Comparison of ENCODE assay signal across 8 cellular contexts in the genomic region with DNA sequence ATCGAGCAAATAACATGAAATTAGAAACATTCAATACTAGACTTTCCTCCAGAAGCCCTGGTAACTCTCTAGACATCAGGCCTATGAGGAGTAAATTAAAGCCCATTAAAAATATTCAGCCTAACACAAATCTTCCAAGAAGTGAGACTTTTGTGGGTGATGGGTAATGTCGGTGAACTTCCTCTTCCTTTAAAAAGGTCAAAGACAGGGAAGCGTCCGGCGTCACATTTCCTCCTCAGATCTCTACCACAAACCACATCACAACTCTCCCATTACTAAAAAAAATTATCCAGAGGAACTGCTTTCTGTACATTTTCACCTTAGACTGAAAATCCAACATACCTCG. TPM values are rescaled to one million over a fixed set of nuclear protein-coding genes. Genes with fewer than 3 reads are reported as not detected.
DNase-seq lines count a peak whose midpoint lies in the region; ATAC-seq and TF ChIP-seq lines count a peak whose summit lies in the region.

No MANE protein-coding gene starts in this region.

- peak overlapping the region; percentile 77 for H3K4me3 Mint-ChIP-seq in activated CD8-positive, alpha-beta T cell treated with anti-CD3 and anti-CD28 coated beads for 36 hours
- H3K4me3 Mint-ChIP-seq in neural crest cell, result peak overlapping the region; percentile 99

- H3K9me3 Mint-ChIP-seq in activated CD8-positive, alpha-beta T cell treated with anti-CD3 and anti-CD28 coated beads for 36 hours, result no peaks in the 10 kb centered on the region
- H3K9me3 Mint-ChIP-seq in neural crest cell, result no peaks in the 10 kb centered on the region

- H3K27me3 ChIP-seq in Loucy (ENCODE audit: insufficient read depth, low read length, poor library complexity, severe bottlenecking), result peaks cover 4% of the 10 kb centered on the region

- TF ChIP-seq CTCF in Loucy (conservative IDR thresholded peaks at IDR 0.05; ENCODE audit: low read length), result no peak
- TF ChIP-seq CTCF in activated CD8-positive, alpha-beta T cell treated with anti-CD3 and anti-CD28 coated beads for 36 hours (IDR thresholded peaks at IDR 0.05), result no peak
- no peak for TF ChIP-seq CTCF in fibroblast of villous mesenchyme (IDR thresholded peaks at IDR 0.05; ENCODE audit: insufficient read depth, low read depth, low read length)
- TF ChIP-seq CTCF in neural crest cell (conservative IDR thresholded peaks at IDR 0.05), result no peak

- H3K36me3 ChIP-seq in Loucy (ENCODE audit: insufficient read depth, low read length), result no peaks in the 10 kb centered on the region

- peak overlapping the region; percentile 91 for H3K4me3 ChIP-seq in Loucy (ENCODE audit: low read length, poor library complexity, severe bottlenecking)
- H3K4me3 ChIP-seq in fibroblast of villous mesenchyme (ENCODE audit: low read depth, low read length), result peak overlapping the region; percentile 95

- H3K27me3 Mint-ChIP-seq in activated CD8-positive, alpha-beta T cell treated with anti-CD3 and anti-CD28 coated beads for 36 hours, result no peaks in the 10 kb centered on the region
- H3K27me3 Mint-ChIP-seq in neural crest cell (ENCODE audit: low read depth), result no peaks in the 10 kb centered on the region

- H3K9ac ChIP-seq in Loucy (ENCODE audit: low read depth, low read length, poor library complexity, severe bottlenecking), result peak overlapping the region; percentile 74

- POLR2A ChIA-PET in activated CD8-positive, alpha-beta T cell treated with anti-CD3 and anti-CD28 coated beads for 36 hours (lab: Charles Lee), result no interaction called here

- no peaks in the 10 kb centered on the region for H3K9me2 ChIP-seq in Loucy (replicated peaks; ENCODE audit: low read depth, low read length)

- CTCF ChIA-PET in activated CD8-positive, alpha-beta T cell treated with anti-CD3 and anti-CD28 coated beads for 36 hours (lab: Charles Lee), result interaction anchor here (1.0 to 1.3 kb wide), 2 partner anchors 193 to 478 kb away, joined by 3 read pairs; no protein-coding TSS in a partner anchor

- peaks cover 39% of the 10 kb centered on the region for H4K20me1 ChIP-seq in Loucy (ENCODE audit: insufficient read depth, low read length, poor library complexity, severe bottlenecking)

- intact Hi-C loops in activated CD8-positive, alpha-beta T cell treated with anti-CD3 and anti-CD28 coated beads for 36 hours (cut with micrococcal nuclease), result no loop called here

- peaks cover 30% of the 10 kb centered on the region for H3K36me3 Mint-ChIP-seq in activated CD8-positive, alpha-beta T cell treated with anti-CD3 and anti-CD28 coated beads for 36 hours (ENCODE audit: low read depth)
- H3K36me3 Mint-ChIP-seq in neural crest cell (ENCODE audit: low read depth), result peaks cover 6% of the 10 kb centered on the region

- H2AFZ ChIP-seq in Loucy (ENCODE audit: low read length), result no peak overlapping the region

- peaks cover 30% of the 10 kb centered on the region for H3K4me1 ChIP-seq in Loucy (ENCODE audit: insufficient read depth, low read length, poor library complexity, severe bottlenecking)

- H3K27ac Mint-ChIP-seq in activated CD8-positive, alpha-beta T cell treated with anti-CD3 and anti-CD28 coated beads for 36 hours, result peak overlapping the region; percentile 92
- H3K27ac Mint-ChIP-seq in neural crest cell (ENCODE audit: unreplicated experiment), result peak overlapping the region; percentile 96

- DNase-seq in COLO668 (lab: John Stamatoyannopoulos, UW; ENCODE audit: unreplicated experiment) (peak; percentile 45), fibroblast of villous mesenchyme (ENCODE audit: low read depth) (peak; percentile 59), neural crest cell (ENCODE audit: low read depth, low spot score) (no peak), NCI-H128 (lab: John Stamatoyannopoulos, UW; ENCODE audit: unreplicated experiment) (no peak)
- peak; percentile 63 for DNase-seq in activated CD8-positive, alpha-beta T cell treated with anti-CD3 and anti-CD28 coated beads for 36 hours

- H3K9me3 ChIP-seq in Loucy (ENCODE audit: insufficient read depth, low read depth, low read length), result no peaks in the 10 kb centered on the region

- H3K4me1 Mint-ChIP-seq in activated CD8-positive, alpha-beta T cell treated with anti-CD3 and anti-CD28 coated beads for 36 hours (ENCODE audit: low read depth), result peaks cover 32% of the 10 kb centered on the region
- H3K4me1 Mint-ChIP-seq in neural crest cell, result peaks cover 42% of the 10 kb centered on the region

- no peaks in the 10 kb centered on the region for H3F3A ChIP-seq in Loucy (ENCODE audit: low read depth)

- ATAC-seq in activated CD8-positive, alpha-beta T cell treated with anti-CD3 and anti-CD28 coated beads for 36 hours, result no peak
- ATAC-seq in HG02852 (IDR thresholded peaks at IDR 0.05; ENCODE audit: unreplicated experiment), result no peak
- ATAC-seq in HG02588 (IDR thresholded peaks at IDR 0.05; ENCODE audit: unreplicated experiment), result no peak

- peak overlapping the region; percentile 75 for H3K4me2 ChIP-seq in Loucy (ENCODE audit: low read depth, low read length, poor library complexity, severe bottlenecking)

- H3K79me2 ChIP-seq in Loucy (ENCODE audit: insufficient read depth, low read length), result peaks cover 56% of the 10 kb centered on the region

RNA-seq across cellular contexts. Expression of a gene that starts 1.4 kb away (rescaled TPM):
- 10 to 100 TPM; 48.2 to 48.4 TPM for total RNA-seq in activated CD8-positive, alpha-beta T cell treated with anti-CD3 and anti-CD28 coated beads for 36 hours
- total RNA-seq in fibroblast of villous mesenchyme (51.5 and 66.5 TPM in 2 replicates), neural crest cell (97.5 and 99.9 TPM in 2 replicates)

Comparison
In these comparisons a context has a peak if more than half of its experiments do, and no peak if none do; other contexts are left out.
1. DNase-seq: peak in COLO668 (single experiment), activated CD8-positive, alpha-beta T cell treated with anti-CD3 and anti-CD28 coated beads for 36 hours (single experiment) and fibroblast of villous mesenchyme (single experiment); none in neural crest cell (single experiment) and NCI-H128 (single experiment).